17 cellular contexts compared by ENCODE assay signal in genomic region chr16:576197-576822, GRCh38. TPM values are rescaled to one million over a fixed set of nuclear protein-coding genes. Genes with fewer than 3 reads are reported as not detected.
DNase-seq lines count a peak whose midpoint lies in the region; ATAC-seq and TF ChIP-seq lines count a peak whose summit lies in the region.
"Had no signal": no experiment of that assay in that cellular context is flagged by ENCODE, and none has a peak within 500 bp of the region (broad histone marks: within the 10 kb centered on the region; RNA-seq: fewer than 3 reads in every experiment).

No MANE protein-coding gene starts in this region.

- H3K4ac ChIP-seq in neuronal stem cell (ENCODE audit: low read length) = no peak overlapping the region

- H2BK12ac ChIP-seq in neuronal stem cell (ENCODE audit: low read length) = no peak overlapping the region

- no peak overlapping the region for H3K18ac ChIP-seq in neuronal stem cell (ENCODE audit: low read length)

- intact Hi-C loops in esophagus muscularis mucosa (cut with DNase I) = loop anchor here (5.0 kb wide), 1 partner anchor 86 kb away; no protein-coding TSS in a partner anchor
- intact Hi-C loops in gastrocnemius medialis (cut with DNase I; ENCODE audit: low total_unique reads) = no loop called here

- H3K9ac ChIP-seq in Loucy (ENCODE audit: low read depth, low read length, poor library complexity, severe bottlenecking) (peak overlapping the region; percentile 58), neuronal stem cell (ENCODE audit: low read depth, low read length, poor library complexity) (peak overlapping the region; percentile 12)

- no peak for DNase-seq in GM23338 (ENCODE audit: low spot score)
- DNase-seq in WERI-Rb-1 = no peak
- DNase-seq in neuronal stem cell (ENCODE audit: low spot score) = no peak
- no peak for DNase-seq in occipital lobe (lab: John Stamatoyannopoulos, UW)
- no peak for DNase-seq in esophagus muscularis mucosa (ENCODE audit: extremely low spot score)
- no peak for DNase-seq in gastrocnemius medialis
- no peak for DNase-seq in hippocampal formation (lab: John Stamatoyannopoulos, UW)
- DNase-seq: ACHN; CD4-positive, alpha-beta memory T cell; DMS79 treated with DMSO at 0.1 percent for 48 hours; GDM1; NCI-H2227 treated with DMSO at 0.1 percent for 48 hours; NCI-H69; Right ventricle myocardium superior had no signal

- TF ChIP-seq CTCF in GM23338 (conservative IDR thresholded peaks at IDR 0.05; ENCODE audit: low read depth in 2 of 2) (peak in 1 of 2 experiments; percentile 14; a peak in 1 of 4 replicates), Loucy (conservative IDR thresholded peaks at IDR 0.05; ENCODE audit: low read length) (no peak), WERI-Rb-1 (IDR thresholded peaks at IDR 0.05; ENCODE audit: low read depth, low read length) (no peak), esophagus muscularis mucosa (IDR thresholded peaks at IDR 0.05) (no peak), gastrocnemius medialis (IDR thresholded peaks at IDR 0.05 in 4 of 5, conservative IDR thresholded peaks at IDR 0.05 in 1 of 5) (no peak)

- no peaks in the 10 kb centered on the region for H3K9me3 ChIP-seq in Loucy (ENCODE audit: insufficient read depth, low read depth, low read length)
- H3K9me3 ChIP-seq in WERI-Rb-1 (ENCODE audit: severe bottlenecking) = no peaks in the 10 kb centered on the region
- H3K9me3 ChIP-seq in neuronal stem cell (replicated peaks in 1 of 2; ENCODE audit: control insufficient read depth in 2 of 2, insufficient read depth in 1 of 2, low read depth in 1 of 2, low read length in 2 of 2) = no peaks in the 10 kb centered on the region
- H3K9me3 ChIP-seq in esophagus muscularis mucosa = no peaks in the 10 kb centered on the region
- no peaks in the 10 kb centered on the region for H3K9me3 ChIP-seq in gastrocnemius medialis

- H2BK5ac ChIP-seq in neuronal stem cell (ENCODE audit: low read length) = no peak overlapping the region

- ATAC-seq in GM23338 = no peak
- no peak for ATAC-seq in gastrocnemius medialis
- ATAC-seq: SK-N-SH treated with all-trans-retinoic acid at 6 μM for 48 hours had no signal

- H3K4me2 ChIP-seq in GM23338 (no peak overlapping the region), Loucy (ENCODE audit: low read depth, low read length, poor library complexity, severe bottlenecking) (peak overlapping the region; percentile 70), neuronal stem cell (ENCODE audit: insufficient read depth, low read length, poor library complexity, severe bottlenecking) (no peak overlapping the region)

- in situ Hi-C loops in gastrocnemius medialis (cut with MboI; ENCODE audit: low sequenced_read_pairs in 4 of 4) = no loop called here

- H3K14ac ChIP-seq in neuronal stem cell (ENCODE audit: low read length) = no peak overlapping the region

- H2AK5ac ChIP-seq in neuronal stem cell (ENCODE audit: low read depth, low read length) = no peak overlapping the region

- no peak overlapping the region for H3K4me3 Mint-ChIP-seq in GM23338
- H3K4me3 Mint-ChIP-seq: CD4-positive, alpha-beta memory T cell had no signal

- peaks cover 4% of the 10 kb centered on the region for H3K4me1 Mint-ChIP-seq in GM23338

- H4K91ac ChIP-seq in neuronal stem cell (ENCODE audit: low read depth, low read length, poor library complexity) = no peak overlapping the region

- no peak overlapping the region for H2BK15ac ChIP-seq in neuronal stem cell (ENCODE audit: low read length)

- WGBS in neuronal stem cell (ENCODE audit: extremely low coverage in 2 of 2, insufficient read length in 2 of 2, insufficient replicate concordance in 1 of 2), 2 donors = no CpG with 5 or more reads among the region's 21 CpGs
- 85% methylated on average over 10 of the region's 21 CpGs for WGBS in esophagus muscularis mucosa

- H3K79me2 ChIP-seq in GM23338 (replicated peaks; ENCODE audit: insufficient read depth) (no peaks in the 10 kb centered on the region), Loucy (ENCODE audit: insufficient read depth, low read length) (no peaks in the 10 kb centered on the region)

- H3K27ac Mint-ChIP-seq in GM23338 = peak overlapping the region; percentile 66; the same call in 1 of the 2 replicates

- H3K27ac ChIP-seq in GM23338 (ENCODE audit: low read depth) (no peak overlapping the region), WERI-Rb-1 (peak overlapping the region; percentile 10), neuronal stem cell (replicated peaks; ENCODE audit: low read length) (no peak overlapping the region), esophagus muscularis mucosa (replicated peaks in 1 of 4) (no peak overlapping the region), gastrocnemius medialis (no peak overlapping the region)

- H3F3A ChIP-seq in GM23338 (replicated peaks; ENCODE audit: low read depth) (peaks cover 8% of the 10 kb centered on the region; the same call in 1 of the 2 replicates), Loucy (ENCODE audit: low read depth) (no peaks in the 10 kb centered on the region)

- H3K27me3 Mint-ChIP-seq in GM23338 (ENCODE audit: insufficient read depth, low read depth, poor library complexity) = peaks cover 5% of the 10 kb centered on the region
- H3K27me3 Mint-ChIP-seq: CD4-positive, alpha-beta memory T cell had no signal

- no peaks in the 10 kb centered on the region for H3K27me3 ChIP-seq in GM23338 (ENCODE audit: insufficient read depth)
- no peaks in the 10 kb centered on the region for H3K27me3 ChIP-seq in Loucy (ENCODE audit: insufficient read depth, low read length, poor library complexity, severe bottlenecking)
- no peaks in the 10 kb centered on the region for H3K27me3 ChIP-seq in WERI-Rb-1 (ENCODE audit: insufficient read depth, low read depth, severe bottlenecking)
- H3K27me3 ChIP-seq in neuronal stem cell (ENCODE audit: control insufficient read depth in 3 of 3, insufficient read depth in 3 of 3, low read depth in 1 of 3, low read length in 3 of 3) = no peaks in the 10 kb centered on the region
- no peaks in the 10 kb centered on the region for H3K27me3 ChIP-seq in esophagus muscularis mucosa
- H3K27me3 ChIP-seq in gastrocnemius medialis = no peaks in the 10 kb centered on the region

- H3K4me1 ChIP-seq in GM23338 (ENCODE audit: insufficient read depth) (no peaks in the 10 kb centered on the region; the same call in 1 of the 2 replicates), Loucy (ENCODE audit: insufficient read depth, low read length, poor library complexity, severe bottlenecking) (peaks cover 14% of the 10 kb centered on the region), neuronal stem cell (ENCODE audit: control insufficient read depth in 2 of 2, insufficient read depth in 1 of 2, low read depth in 1 of 2, low read length in 2 of 2) (no peaks in the 10 kb centered on the region), esophagus muscularis mucosa (peaks cover 6 to 29% (median 19%) of the 10 kb centered on the region in 4 donors), gastrocnemius medialis (no peaks in the 10 kb centered on the region)

- peak overlapping the region; percentile 72 for H4K8ac ChIP-seq in neuronal stem cell (ENCODE audit: low read depth, low read length)

- H3K4me3 ChIP-seq in GM23338 (no peak overlapping the region), Loucy (ENCODE audit: low read length, poor library complexity, severe bottlenecking) (peak overlapping the region; percentile 60), WERI-Rb-1 (ENCODE audit: low read depth, low read length) (no peak overlapping the region), neuronal stem cell (ENCODE audit: low read length in 2 of 2) (peak overlapping the region in 1 of 2 donors; percentile 12), esophagus muscularis mucosa (no peak overlapping the region), gastrocnemius medialis (no peak overlapping the region)

- no peak overlapping the region for H3K23ac ChIP-seq in neuronal stem cell (ENCODE audit: low read depth, low read length, poor library complexity)

- H3K9me3 Mint-ChIP-seq in GM23338 = no peaks in the 10 kb centered on the region

- H3K79me1 ChIP-seq in neuronal stem cell (ENCODE audit: low read depth, low read length) = peaks cover 17% of the 10 kb centered on the region

- H4K20me1 ChIP-seq in GM23338 (replicated peaks; ENCODE audit: insufficient read depth) (no peaks in the 10 kb centered on the region), Loucy (ENCODE audit: insufficient read depth, low read length, poor library complexity, severe bottlenecking) (no peaks in the 10 kb centered on the region)

- TF ChIP-seq POLR2A in esophagus muscularis mucosa (IDR thresholded peaks at IDR 0.05; ENCODE audit: low read depth) (no peak), gastrocnemius medialis (IDR thresholded peaks at IDR 0.05) (no peak)

- H3K9me2 ChIP-seq in GM23338 (ENCODE audit: insufficient read depth) (no peaks in the 10 kb centered on the region), Loucy (replicated peaks; ENCODE audit: low read depth, low read length) (no peaks in the 10 kb centered on the region)

- H2AFZ ChIP-seq in GM23338 (no peak overlapping the region), Loucy (ENCODE audit: low read length) (0 out of 2 replicates have a peak overlapping the region, but pooled peaks have one; percentile 36), neuronal stem cell (ENCODE audit: low read length) (no peak overlapping the region)

- H2BK120ac ChIP-seq in neuronal stem cell (ENCODE audit: low read depth, low read length) = no peak overlapping the region

- no peaks in the 10 kb centered on the region; the same call in 2 of the 3 replicates for H3K36me3 Mint-ChIP-seq in GM23338 (ENCODE audit: low read depth)

- H3K36me3 ChIP-seq in GM23338 (ENCODE audit: insufficient read depth) (no peaks in the 10 kb centered on the region), Loucy (ENCODE audit: insufficient read depth, low read length) (no peaks in the 10 kb centered on the region), WERI-Rb-1 (peaks cover 24% of the 10 kb centered on the region), neuronal stem cell (replicated peaks in 1 of 2; ENCODE audit: control insufficient read depth in 2 of 2, insufficient read depth in 2 of 2, low read length in 2 of 2) (peaks cover 23 to 49% of the 10 kb centered on the region in 2 donors), esophagus muscularis mucosa (peaks cover 0 to 60% (median 33%) of the 10 kb centered on the region in 4 donors), gastrocnemius medialis (no peaks in the 10 kb centered on the region)

- no peak for TF ChIP-seq EP300 in esophagus muscularis mucosa (IDR thresholded peaks at IDR 0.05)

RNA-seq across cellular contexts. Expression of gene PIGQ, which starts 6.5 kb away (rescaled TPM):
- total RNA-seq in GM23338 (2014; rRNA removed; shearing (Covaris generic)) = 49.9 and 62.3 TPM in 2 replicates
- polyA plus RNA-seq in GM23338 (2016; fragmentation: Nextera tagmentation; extraction: Ambion mirVana) = 28.0 and 30.2 TPM in 2 replicates
- polyA plus RNA-seq in neuronal stem cell (2013, experiment 1 of 2) = 23.9 TPM
- polyA plus RNA-seq in neuronal stem cell (2013, experiment 2 of 2) = 22.8 TPM
- 18.1 TPM for total RNA-seq in occipital lobe
- 10 to 100 TPM; 36.1 to 46.4 (median 40.7) TPM for total RNA-seq in esophagus muscularis mucosa
- total RNA-seq in gastrocnemius medialis = 10 to 100 TPM; 22.2 to 47.3 (median 38.5) TPM

RNA-seq across cellular contexts. Expression of gene NHLRC4, which starts 9.5 kb away (rescaled TPM):
- total RNA-seq in GM23338 (2014; rRNA removed; shearing (Covaris generic)) = 0.80 TPM in 1 of 2 replicates, not detected in the other
- 0.14 and 0.47 TPM in 2 replicates for polyA plus RNA-seq in GM23338 (2016; fragmentation: Nextera tagmentation; extraction: Ambion mirVana)
- polyA plus RNA-seq in neuronal stem cell (2013, experiment 1 of 2) = 0.04 TPM
- polyA plus RNA-seq in neuronal stem cell (2013, experiment 2 of 2) = 0.04 TPM
- 0.31 TPM for total RNA-seq in occipital lobe
- 1 to 10 TPM; 1.2 to 2.6 (median 1.9) TPM for total RNA-seq in esophagus muscularis mucosa
- under 1 TPM; 0.42 to 0.56 (median 0.48) TPM for total RNA-seq in gastrocnemius medialis

RNA-seq across cellular contexts. Expression of gene RAB40C, which starts 13.6 kb away (rescaled TPM):
- 24.2 and 24.6 TPM in 2 replicates for total RNA-seq in GM23338 (2014; rRNA removed; shearing (Covaris generic))
- polyA plus RNA-seq in GM23338 (2016; fragmentation: Nextera tagmentation; extraction: Ambion mirVana) = 11.2 and 12.0 TPM in 2 replicates
- polyA plus RNA-seq in neuronal stem cell (2013, experiment 1 of 2) = 20.5 TPM
- polyA plus RNA-seq in neuronal stem cell (2013, experiment 2 of 2) = 19.4 TPM
- total RNA-seq in occipital lobe = 24.2 TPM
- 10 to 100 TPM; 20.8 to 25.3 (median 23.0) TPM for total RNA-seq in esophagus muscularis mucosa
- 10 to 100 TPM; 15.6 to 29.3 (median 21.4) TPM for total RNA-seq in gastrocnemius medialis

RNA-seq across cellular contexts. Expression of gene PRR35, which starts 16.1 kb away (rescaled TPM):
- 1.1 and 1.4 TPM in 2 replicates for total RNA-seq in GM23338 (2014; rRNA removed; shearing (Covaris generic))
- 0.32 and 0.63 TPM in 2 replicates for polyA plus RNA-seq in GM23338 (2016; fragmentation: Nextera tagmentation; extraction: Ambion mirVana)
- 0.17 TPM for polyA plus RNA-seq in neuronal stem cell (2013, experiment 1 of 2)
- polyA plus RNA-seq in neuronal stem cell (2013, experiment 2 of 2) = 0.21 TPM
- total RNA-seq in occipital lobe (not detected), esophagus muscularis mucosa (not detected), gastrocnemius medialis (not detected)
- total RNA-seq: CD4-positive, alpha-beta memory T cell; H4; Right ventricle myocardium superior had no signal
- polyA plus RNA-seq: CD4-positive, alpha-beta memory T cell had no signal

RNA-seq across cellular contexts. Expression of gene CAPN15, which starts 48.8 kb away (rescaled TPM):
- total RNA-seq in GM23338 (2014; rRNA removed; shearing (Covaris generic)) = 142 and 164 TPM in 2 replicates
- 27.3 and 30.7 TPM in 2 replicates for polyA plus RNA-seq in GM23338 (2016; fragmentation: Nextera tagmentation; extraction: Ambion mirVana)
- 19.7 TPM for polyA plus RNA-seq in neuronal stem cell (2013, experiment 1 of 2)
- polyA plus RNA-seq in neuronal stem cell (2013, experiment 2 of 2) = 19.6 TPM
- total RNA-seq in occipital lobe (10.3 TPM), esophagus muscularis mucosa (10 to 100 TPM; 24.9 to 44.7 (median 43.3) TPM), gastrocnemius medialis (10 to 100 TPM; 22.3 to 37.8 (median 27.4) TPM)
